Comparison of ENCODE assay signal across 8 cellular contexts in genomic region chr6:56955171-56956155, GRCh38.
A peak's percentile ranks its signal among the peaks of the same experiment; 100 is the strongest.
DNase-seq lines count a peak whose midpoint lies in the region; ATAC-seq and TF ChIP-seq lines count a peak whose summit lies in the region.

No MANE protein-coding gene starts in this region.

- no peaks in the 10 kb centered on the region for H3K9me3 Mint-ChIP-seq in stimulated activated naive B cell treated with anti-CD40 and anti-IgM and Interleukin-4, amounts not matched to agents 10 μg/mL and 1 μg/mL and 100 μg/mL, for 72 hours

- H3K4me1 ChIP-seq in mucosa of rectum (ENCODE audit: control insufficient read depth in 2 of 2, insufficient read depth in 2 of 2, low read length in 2 of 2) = peaks cover 0 to 5% of the 10 kb centered on the region in 2 donors

- peak overlapping the region; percentile 48 to 60 for H3K4me3 ChIP-seq in mucosa of rectum (ENCODE audit: low read length in 2 of 2)

- H3K27me3 ChIP-seq in mucosa of rectum (ENCODE audit: control insufficient read depth in 2 of 2, insufficient read depth in 2 of 2, low read length in 2 of 2) = peaks cover 19 to 32% of the 10 kb centered on the region in 2 donors

- H3K36me3 Mint-ChIP-seq in stimulated activated naive B cell treated with anti-CD40 and anti-IgM and Interleukin-4, amounts not matched to agents 10 μg/mL and 1 μg/mL and 100 μg/mL, for 72 hours = peaks cover 4% of the 10 kb centered on the region in 2 donors

- peak; percentile 79 for DNase-seq in COR-L47 (lab: John Stamatoyannopoulos, UW)
- peak; percentile 79 for DNase-seq in NCI-H774 (lab: John Stamatoyannopoulos, UW)
- peak; percentile 32 for DNase-seq in activated CD8-positive, alpha-beta memory T cell treated with anti-CD3 and anti-CD28 coated beads, Interleukin-2, amount 50 U/mL, for 24 hours (ENCODE audit: extremely low read depth)
- peak; percentile 85 to 91 for DNase-seq in erythroblast (lab: John Stamatoyannopoulos, UW)
- peak; percentile 73 for DNase-seq in stimulated activated naive B cell treated with anti-CD40 and anti-IgM and Interleukin-4, amounts not matched to agents 10 μg/mL and 1 μg/mL and 100 μg/mL, for 72 hours

- H3K4me3 Mint-ChIP-seq in stimulated activated naive B cell treated with anti-CD40 and anti-IgM and Interleukin-4, amounts not matched to agents 10 μg/mL and 1 μg/mL and 100 μg/mL, for 72 hours = peak overlapping the region; percentile 79 to 80

- peak overlapping the region; percentile 89 for H3K27ac Mint-ChIP-seq in stimulated activated naive B cell treated with anti-CD40 and anti-IgM and Interleukin-4, amounts not matched to agents 10 μg/mL and 1 μg/mL and 100 μg/mL, for 72 hours

- ATAC-seq in GM19395 (IDR thresholded peaks at IDR 0.05; ENCODE audit: unreplicated experiment) = peak; percentile 73
- peak; percentile 53 for ATAC-seq in HG03520 (IDR thresholded peaks at IDR 0.05; ENCODE audit: unreplicated experiment)
- peak; percentile 59 to 60 for ATAC-seq in stimulated activated naive B cell treated with anti-CD40 and anti-IgM and Interleukin-4, amounts not matched to agents 10 μg/mL and 1 μg/mL and 100 μg/mL, for 72 hours (replicated peaks)

- no peaks in the 10 kb centered on the region for H3K9me3 ChIP-seq in mucosa of rectum (ENCODE audit: control insufficient read depth in 2 of 2, low read length in 2 of 2)

- peaks cover 12 to 19% of the 10 kb centered on the region in 2 donors for H3K4me1 Mint-ChIP-seq in stimulated activated naive B cell treated with anti-CD40 and anti-IgM and Interleukin-4, amounts not matched to agents 10 μg/mL and 1 μg/mL and 100 μg/mL, for 72 hours

- peak overlapping the region in 1 of 2 donors; percentile 19 for H3K9ac ChIP-seq in mucosa of rectum (ENCODE audit: low read depth in 1 of 2, low read length in 2 of 2)

- H3K27me3 Mint-ChIP-seq in stimulated activated naive B cell treated with anti-CD40 and anti-IgM and Interleukin-4, amounts not matched to agents 10 μg/mL and 1 μg/mL and 100 μg/mL, for 72 hours = peaks cover 38 to 46% of the 10 kb centered on the region in 2 donors

- no peaks in the 10 kb centered on the region for H3K36me3 ChIP-seq in mucosa of rectum (ENCODE audit: control insufficient read depth in 2 of 2, insufficient read depth in 2 of 2, low read length in 2 of 2)

- TF ChIP-seq POLR2A in erythroblast (IDR thresholded peaks at IDR 0.05; ENCODE audit: low read length) = no peak

- peak overlapping the region in 1 of 2 donors; percentile 8 for H3K27ac ChIP-seq in mucosa of rectum (ENCODE audit: low read depth in 2 of 2, low read length in 2 of 2)

Comparison
In these comparisons a context has a peak if more than half of its experiments do, and no peak if none do; other contexts are left out.
1. DNase-seq: peak in every context shown above with its lines; median percentile 88 in erythroblast; 79 in COR-L47; 79 in NCI-H774; 73 in stimulated activated naive B cell treated with anti-CD40 and anti-IgM and Interleukin-4, amounts not matched to agents 10 μg/mL and 1 μg/mL and 100 μg/mL, for 72 hours; 32 in activated CD8-positive, alpha-beta memory T cell treated with anti-CD3 and anti-CD28 coated beads, Interleukin-2, amount 50 U/mL, for 24 hours.